Comparison of ENCODE assay signal across 24 cellular contexts in genomic region chr2:190185380-190185779, GRCh38.
"Had no signal": no experiment of that assay in that cellular context is flagged by ENCODE, and none has a peak within 500 bp of the region (broad histone marks: within the 10 kb centered on the region; RNA-seq: fewer than 3 reads in every experiment).

No MANE protein-coding gene starts in this region.

- H3K4me3 ChIP-seq: coronary artery, esophagus squamous epithelium, heart right ventricle, pancreas, testis, tibial artery, upper lobe of left lung had no signal

- H3K36me3 ChIP-seq: esophagus squamous epithelium, heart right ventricle, neutrophil, pancreas, tibial artery, upper lobe of left lung had no signal

- H3K9me3 ChIP-seq: esophagus squamous epithelium, heart right ventricle, neutrophil, pancreas, testis, tibial artery, upper lobe of left lung had no signal

- H3K27ac ChIP-seq: coronary artery, neutrophil, pancreas, testis, tibial artery, upper lobe of left lung had no signal

- H3K27me3 ChIP-seq: esophagus squamous epithelium, pancreas, testis, tibial artery had no signal

- DNase-seq: dermis blood vessel endothelial cell; effector memory CD8-positive, alpha-beta T cell; esophagus squamous epithelium; foreskin melanocyte; glutamatergic neuron; heart right ventricle; hypothalamus; immature natural killer cell; islet precursor cell; kidney glomerular epithelial cell; mammary epithelial cell; naive B cell; pancreas; stimulated activated CD4-positive, alpha-beta T cell treated with anti-CD3 and anti-CD28 coated beads, Interleukin-2, amount 100 ng/mL, for 24 hours; stimulated activated CD4-positive, alpha-beta T cell treated with anti-CD3 and anti-CD28 coated beads, Interleukin-4, amount 100 ng/mL, for 24 hours; stimulated activated naive CD8-positive, alpha-beta T cell treated with anti-CD3 and anti-CD28 coated beads, Interleukin-15, Interleukin-2, amounts not matched to agents 100 U/mL and 50 U/mL, for 24 hours; substantia nigra; testis; tibial artery; upper lobe of left lung had no signal

- H3K4me1 ChIP-seq: testis had no signal

- ATAC-seq: effector memory CD8-positive, alpha-beta T cell; heart right ventricle; natural killer cell treated with Interleukin-12 subunit alpha and Interleukin-12 subunit beta and Interleukin-15 and Interleukin-18, amount 100 ng/mL, for 72 hours; stimulated activated effector memory CD8-positive, alpha-beta T cell treated with anti-CD3 and anti-CD28 coated beads, Interleukin-12 subunit alpha, Interleukin-12 subunit beta, amount 100 ng/mL, for 72 hours; stimulated activated naive CD8-positive, alpha-beta T cell treated with anti-CD3 and anti-CD28 coated beads, Interleukin-15, Interleukin-2, amounts not matched to agents 100 U/mL and 50 U/mL, for 24 hours had no signal
